ENCODE assay signal across 16 cellular contexts in the genomic region with DNA sequence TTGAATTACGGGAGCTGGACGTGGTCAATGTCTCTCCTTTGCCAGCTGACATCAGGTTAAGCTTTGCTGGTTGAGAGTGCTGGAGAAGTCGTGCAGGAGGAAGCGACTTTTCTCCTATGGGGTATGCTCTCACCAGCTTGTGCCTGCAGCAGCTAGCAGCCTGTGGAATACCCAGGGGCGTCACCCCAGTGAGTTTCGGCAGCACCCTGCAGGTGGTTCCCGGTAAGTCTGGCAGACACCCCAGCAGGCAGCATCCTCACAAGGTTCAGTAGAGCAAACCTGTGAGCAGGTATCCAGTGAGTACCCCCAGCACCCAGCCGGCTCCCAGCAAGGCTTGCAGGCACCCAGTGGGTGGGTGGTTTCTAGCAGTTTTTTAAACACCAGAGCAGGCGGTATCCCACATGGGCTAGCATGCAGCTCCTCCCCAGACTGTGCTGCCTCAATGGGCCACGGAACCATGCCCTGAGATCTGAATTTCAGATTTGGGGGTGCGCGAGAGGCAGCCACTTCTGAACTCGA.
"Had no signal": no experiment of that assay in that cellular context is flagged by ENCODE, and none has a peak within 500 bp of the region (broad histone marks: within the 10 kb centered on the region; RNA-seq: fewer than 3 reads in every experiment).

No MANE protein-coding gene starts in this region.

- DNase-seq: activated CD4-positive, alpha-beta T cell treated with anti-CD3 and anti-CD28 coated beads for 36 hours; activated CD4-positive, alpha-beta T cell treated with anti-CD3 and anti-CD28 coated beads, Interleukin-2, amount 50 U/mL, for 48 hours; activated effector memory CD4-positive, alpha-beta T cell treated with Interleukin-2 at 50 U/mL for 16 hours; activated naive CD4-positive, alpha-beta T cell treated with anti-CD3 and anti-CD28 coated beads for 36 hours; activated naive CD8-positive, alpha-beta T cell treated with anti-CD3 and anti-CD28 coated beads, Interleukin-2, amount 10 ng/mL, durations not matched to agents 7 days and 5 days; activated T-cell treated with anti-CD3 and anti-CD28 coated beads, Interleukin-2, amount 50 U/mL, for 72 hours; amygdala; foreskin melanocyte; glutamatergic neuron; spleen; stimulated activated CD4-positive, alpha-beta T cell treated with anti-CD3 and anti-CD28 coated beads, Interleukin-4, amount 100 ng/mL, for 1 hour; substantia nigra; T-helper 9 cell; thyroid gland had no signal

- ATAC-seq: activated CD4-positive, alpha-beta T cell treated with anti-CD3 and anti-CD28 coated beads for 36 hours; activated T-cell treated with anti-CD3 and anti-CD28 coated beads, Interleukin-2, amount 50 U/mL, for 72 hours had no signal

- FAIRE-seq: endometrium had no signal

- H3K27me3 ChIP-seq: hepatocyte, spleen, thyroid gland had no signal

- H2AFZ ChIP-seq: hepatocyte had no signal

- H3K9me3 ChIP-seq: thyroid gland had no signal

- H3K4me3 ChIP-seq: hepatocyte, spleen, thyroid gland had no signal

- H3K27ac ChIP-seq: hepatocyte, spleen had no signal

- H3K4me1 ChIP-seq: spleen had no signal

- H3K36me3 ChIP-seq: spleen, thyroid gland had no signal

- H3K4me2 ChIP-seq: hepatocyte had no signal
